17 cellular contexts compared by ENCODE assay signal in genomic region chr9:137218212-137218753, GRCh38. TPM values are rescaled to one million over a fixed set of nuclear protein-coding genes. Genes with fewer than 3 reads are reported as not detected.
DNase-seq lines count a peak whose midpoint lies in the region; ATAC-seq and TF ChIP-seq lines count a peak whose summit lies in the region.
"Had no signal": no experiment of that assay in that cellular context is flagged by ENCODE, and none has a peak within 500 bp of the region (broad histone marks: within the 10 kb centered on the region; RNA-seq: fewer than 3 reads in every experiment).

No MANE protein-coding gene starts in this region.

- H3K36me3 ChIP-seq in Caco-2 (ENCODE audit: control insufficient read depth, insufficient read depth, low read length): no peaks in the 10 kb centered on the region
- no peaks in the 10 kb centered on the region for H3K36me3 ChIP-seq in body of pancreas (replicated peaks in 1 of 2; ENCODE audit: insufficient read depth in 1 of 2, low read depth in 2 of 2)

- no peak overlapping the region for H3K4me3 ChIP-seq in Caco-2 (ENCODE audit: low read depth, low read length)
- peak overlapping the region in 1 of 2 donors; percentile 21 for H3K4me3 ChIP-seq in body of pancreas

- H3K27me3 Mint-ChIP-seq in Caco-2 (ENCODE audit: insufficient read depth, unreplicated experiment) (no peaks in the 10 kb centered on the region), progenitor cell of endocrine pancreas (no peaks in the 10 kb centered on the region)
- H3K27me3 Mint-ChIP-seq: activated T-cell treated with anti-CD3 and anti-CD28 coated beads, Interleukin-2, amount 50 U/mL, for 24 hours had no signal

- H3K4me1 Mint-ChIP-seq in Caco-2 (ENCODE audit: low read depth, unreplicated experiment) (peaks cover 6% of the 10 kb centered on the region), progenitor cell of endocrine pancreas (ENCODE audit: low read depth) (peaks cover 10% of the 10 kb centered on the region)

- no peak for TF ChIP-seq POLR2A in body of pancreas (IDR thresholded peaks at IDR 0.05)

- H3K27me3 ChIP-seq in Caco-2 (replicated peaks; ENCODE audit: control insufficient read depth, insufficient read depth, low read length): no peaks in the 10 kb centered on the region
- H3K27me3 ChIP-seq in body of pancreas: no peaks in the 10 kb centered on the region

- TF ChIP-seq CTCF in Caco-2 (IDR thresholded peaks at IDR 0.05; ENCODE audit: insufficient read depth in 1 of 2, low read depth in 1 of 2, low read length in 1 of 2, severe bottlenecking in 1 of 2, unreplicated experiment in 1 of 2): no peak
- no peak for TF ChIP-seq CTCF in body of pancreas (IDR thresholded peaks at IDR 0.05)
- no peak for TF ChIP-seq CTCF in progenitor cell of endocrine pancreas (IDR thresholded peaks at IDR 0.05; ENCODE audit: unreplicated experiment)

- peaks cover 33% of the 10 kb centered on the region for H3K36me3 Mint-ChIP-seq in Caco-2 (ENCODE audit: insufficient read depth, unreplicated experiment)
- H3K36me3 Mint-ChIP-seq in progenitor cell of endocrine pancreas (ENCODE audit: insufficient read depth): peaks cover 3% of the 10 kb centered on the region
- H3K36me3 Mint-ChIP-seq: immature natural killer cell had no signal

- H3K4me3 Mint-ChIP-seq in Caco-2 (ENCODE audit: unreplicated experiment) (peak overlapping the region; percentile 31), progenitor cell of endocrine pancreas (ENCODE audit: low read depth) (peak overlapping the region; percentile 53)
- H3K4me3 Mint-ChIP-seq: activated T-cell treated with anti-CD3 and anti-CD28 coated beads, Interleukin-2, amount 50 U/mL, for 24 hours; immature natural killer cell had no signal

- DNase-seq in Caco-2 (no peak), body of pancreas (no peak), progenitor cell of endocrine pancreas (ENCODE audit: low spot score, unreplicated experiment) (no peak), NCI-H510A treated with DMSO at 0.1 percent for 48 hours (lab: John Stamatoyannopoulos, UW) (no peak), retina (no peak)
- DNase-seq: activated CD4-positive, alpha-beta T cell treated with anti-CD3 and anti-CD28 coated beads for 4 hours; activated T-cell treated with anti-CD3 and anti-CD28 coated beads, Interleukin-2, amount 50 U/mL, for 24 hours; immature natural killer cell; NCI-H524 treated with DMSO at 0.1 percent for 48 hours; stimulated activated CD4-positive, alpha-beta T cell treated with anti-CD3 and anti-CD28 coated beads, Interleukin-4, amount 100 ng/mL, for 4 hours; stimulated activated naive CD4-positive, alpha-beta T cell treated with Interleukin-2 at 50 U/mL for 16 hours had no signal

- no peaks in the 10 kb centered on the region for H3K9me3 Mint-ChIP-seq in Caco-2 (ENCODE audit: unreplicated experiment)
- H3K9me3 Mint-ChIP-seq in progenitor cell of endocrine pancreas (ENCODE audit: low read depth): no peaks in the 10 kb centered on the region
- H3K9me3 Mint-ChIP-seq: activated T-cell treated with anti-CD3 and anti-CD28 coated beads, Interleukin-2, amount 50 U/mL, for 24 hours; immature natural killer cell had no signal

- ATAC-seq in body of pancreas (no peak), GM19023 (IDR thresholded peaks at IDR 0.05; ENCODE audit: unreplicated experiment) (no peak)

- intact Hi-C loops in Caco-2 (cut with micrococcal nuclease; ENCODE audit: unreplicated experiment): no loop called here
- intact Hi-C loops in body of pancreas (cut with DNase I): no loop called here

- H3K27ac Mint-ChIP-seq in Caco-2 (ENCODE audit: unreplicated experiment) (no peak overlapping the region), progenitor cell of endocrine pancreas (peak overlapping the region; percentile 92)
- H3K27ac Mint-ChIP-seq: activated T-cell treated with anti-CD3 and anti-CD28 coated beads, Interleukin-2, amount 50 U/mL, for 24 hours; immature natural killer cell had no signal

- H3K4me1 ChIP-seq in Caco-2 (peaks cover 25% of the 10 kb centered on the region), body of pancreas (peaks cover 54% of the 10 kb centered on the region)

- no TSS peak for BruUV-seq in Caco-2 (replicated peaks; lab: Mats Ljungman, UMichigan)

- H3K9me3 ChIP-seq in Caco-2 (no peaks in the 10 kb centered on the region), body of pancreas (no peaks in the 10 kb centered on the region)

- CTCF ChIA-PET in Caco-2 (lab: Charles Lee): interaction anchor here (0.8 kb wide), 2 partner anchors 18 to 189 kb away, joined by 3 to 8 read pairs; no protein-coding TSS in a partner anchor

- POLR2A ChIA-PET in Caco-2 (lab: Charles Lee): interaction anchor here (0.5 to 0.6 kb wide), 2 partner anchors 13 to 28 kb away, joined by 3 to 5 read pairs; partner anchors contain the start of genes NDOR1 and TMEM203

- 49% methylated on average over 30 of the region's 30 CpGs; no CpG with 5 or more reads in 1 of the 2 donors for WGBS in body of pancreas, 2 donors

- H3K27ac ChIP-seq in body of pancreas: peak overlapping the region; percentile 79 to 84 (median 82)
- H3K27ac ChIP-seq: KMS-11 had no signal

RNA-seq across cellular contexts. Expression of gene RNF208, which starts 3.8 kb away (rescaled TPM):
- total RNA-seq in Caco-2 (2022) (6.3 and 6.5 TPM in 2 replicates), body of pancreas (10 to 100 TPM in 1 of 2 donors, under 1 TPM in 1; 0.78 to 14.5 TPM), progenitor cell of endocrine pancreas (24.0 and 25.7 TPM in 2 replicates)
- total RNA-seq: G401 had no signal

RNA-seq across cellular contexts. Expression of gene CYSRT1, which starts 6.7 kb away (rescaled TPM):
- 1.7 and 1.8 TPM in 2 replicates for total RNA-seq in Caco-2 (2022)
- total RNA-seq in body of pancreas: not detected
- 1.2 and 2.7 TPM in 2 replicates for total RNA-seq in progenitor cell of endocrine pancreas

RNA-seq across cellular contexts. Expression of gene RNF224, which starts 9.0 kb away (rescaled TPM):
- total RNA-seq in Caco-2 (2022): 0.27 TPM in 1 of 2 replicates, not detected in the other
- total RNA-seq in body of pancreas: under 1 TPM in 1 of 2 donors, not detected in 1; 0.26 TPM
- total RNA-seq in progenitor cell of endocrine pancreas: 0.27 and 0.53 TPM in 2 replicates
- total RNA-seq: fibroblast of villous mesenchyme; G401; T-helper 1 cell treated with Interleukin-12 subunit alpha and Interleukin-12 subunit beta and Interleukin-4 antibody, amounts not matched to agents 30 ng/mL and 1 ng/mL, for 36 hours had no signal

RNA-seq across cellular contexts. Expression of gene SLC34A3, which starts 12.4 kb away (rescaled TPM):
- total RNA-seq in Caco-2 (2022) (0.19 TPM in 1 of 2 replicates, not detected in the other), body of pancreas (under 1 TPM in 1 of 2 donors, not detected in 1; 0.33 TPM), progenitor cell of endocrine pancreas (0.26 and 0.27 TPM in 2 replicates)
- total RNA-seq: fibroblast of villous mesenchyme; G401; pulmonary artery endothelial cell; T-helper 1 cell treated with Interleukin-12 subunit alpha and Interleukin-12 subunit beta and Interleukin-4 antibody, amounts not matched to agents 30 ng/mL and 1 ng/mL, for 36 hours had no signal

RNA-seq across cellular contexts. Expression of gene NDOR1, which starts 12.8 kb away (rescaled TPM):
- total RNA-seq in Caco-2 (2022): 29.0 and 31.8 TPM in 2 replicates
- total RNA-seq in body of pancreas: 10 to 100 TPM; 17.1 to 22.7 TPM
- 35.1 and 37.4 TPM in 2 replicates for total RNA-seq in progenitor cell of endocrine pancreas
